ENCODE assay signal across 22 cellular contexts in genomic region chr12:12748051-12748450, GRCh38. TPM values are rescaled to one million over a fixed set of nuclear protein-coding genes. Genes with fewer than 3 reads are reported as not detected.
DNase-seq lines count a peak whose midpoint lies in the region; ATAC-seq and TF ChIP-seq lines count a peak whose summit lies in the region.
"Had no signal": no experiment of that assay in that cellular context is flagged by ENCODE, and none has a peak within 500 bp of the region (broad histone marks: within the 10 kb centered on the region; RNA-seq: fewer than 3 reads in every experiment).

No MANE protein-coding gene starts in this region.

- peaks cover 9% of the 10 kb centered on the region for H3K36me3 Mint-ChIP-seq in T-helper 17 cell (ENCODE audit: low read depth)
- peaks cover 0 to 1% of the 10 kb centered on the region in 2 donors for H3K36me3 Mint-ChIP-seq in stimulated activated naive B cell treated with anti-CD40 and anti-IgM and Interleukin-4, amounts not matched to agents 10 μg/mL and 1 μg/mL and 100 μg/mL, for 72 hours

- POLR2A ChIA-PET in HEK293 (lab: Yijun Ruan, JAX), result no interaction called here

- H3K4me1 ChIP-seq in HEK293 (ENCODE audit: control insufficient read depth, insufficient read depth, low read length), result peaks cover 24% of the 10 kb centered on the region
- H3K4me1 ChIP-seq: Caco-2 had no signal

- H3K27ac Mint-ChIP-seq in T-helper 17 cell, result peak overlapping the region; percentile 44
- peak overlapping the region; percentile 39 for H3K27ac Mint-ChIP-seq in stimulated activated naive B cell treated with anti-CD40 and anti-IgM and Interleukin-4, amounts not matched to agents 10 μg/mL and 1 μg/mL and 100 μg/mL, for 72 hours
- H3K27ac Mint-ChIP-seq: B cell; CD8-positive, alpha-beta T cell; H9; HFFc6; IgD-negative memory B cell had no signal

- CTCF ChIA-PET in HEK293 (lab: Yijun Ruan, JAX), result interaction anchor here (0.8 to 4.4 kb wide), 2 partner anchors 8 to 11 kb away, joined by 8 to 36 read pairs; no protein-coding TSS in a partner anchor

- no peak for ATAC-seq in T-helper 17 cell
- no peak for ATAC-seq in stimulated activated naive B cell treated with anti-CD40 and anti-IgM and Interleukin-4, amounts not matched to agents 10 μg/mL and 1 μg/mL and 100 μg/mL, for 72 hours (replicated peaks)
- ATAC-seq: CD8-positive, alpha-beta T cell had no signal

- no peaks in the 10 kb centered on the region for H3K27me3 Mint-ChIP-seq in T-helper 17 cell
- no peaks in the 10 kb centered on the region for H3K27me3 Mint-ChIP-seq in stimulated activated naive B cell treated with anti-CD40 and anti-IgM and Interleukin-4, amounts not matched to agents 10 μg/mL and 1 μg/mL and 100 μg/mL, for 72 hours
- H3K27me3 Mint-ChIP-seq: B cell, IgD-negative memory B cell had no signal

- no peaks in the 10 kb centered on the region for H3K9me3 ChIP-seq in HEK293 (ENCODE audit: control insufficient read depth, insufficient read depth, low read depth, low read length)
- H3K9me3 ChIP-seq in T-helper 17 cell (ENCODE audit: control insufficient read depth, low read length, poor library complexity, severe bottlenecking), result no peaks in the 10 kb centered on the region
- H3K9me3 ChIP-seq: Caco-2 had no signal

- no peak for TF ChIP-seq CTCF in HEK293 (tag by site-specific recombination; IDR thresholded peaks at IDR 0.05)

- H3K4me3 Mint-ChIP-seq in T-helper 17 cell, result no peak overlapping the region
- no peak overlapping the region for H3K4me3 Mint-ChIP-seq in stimulated activated naive B cell treated with anti-CD40 and anti-IgM and Interleukin-4, amounts not matched to agents 10 μg/mL and 1 μg/mL and 100 μg/mL, for 72 hours
- H3K4me3 Mint-ChIP-seq: B cell; CD8-positive, alpha-beta T cell; H9; HFFc6; IgD-negative memory B cell had no signal

- H3K9me3 Mint-ChIP-seq in stimulated activated naive B cell treated with anti-CD40 and anti-IgM and Interleukin-4, amounts not matched to agents 10 μg/mL and 1 μg/mL and 100 μg/mL, for 72 hours, result no peaks in the 10 kb centered on the region
- H3K9me3 Mint-ChIP-seq: CD8-positive, alpha-beta T cell; H9; HFFc6; IgD-negative memory B cell had no signal

- DNase-seq in DMS 273 (lab: John Stamatoyannopoulos, UW; ENCODE audit: unreplicated experiment) (peak; percentile 19), DMS 273 treated with DMSO at 0.1 percent for 48 hours (lab: John Stamatoyannopoulos, UW) (no peak), T-helper 17 cell (no peak), NCI-H2107 (lab: John Stamatoyannopoulos, UW) (no peak), midbrain (lab: John Stamatoyannopoulos, UW) (no peak)
- no peak for DNase-seq in stimulated activated naive B cell treated with anti-CD40 and anti-IgM and Interleukin-4, amounts not matched to agents 10 μg/mL and 1 μg/mL and 100 μg/mL, for 72 hours
- DNase-seq: Caco-2; CD8-positive, alpha-beta T cell; DMS153; DND-41; H9; HFFc6; MM.1S; NCI-H2081; NCI-H526 treated with DMSO at 0.1 percent for 48 hours; OCI-M1 had no signal

- H3K36me3 ChIP-seq in HEK293 (ENCODE audit: control insufficient read depth in 2 of 2, insufficient read depth in 1 of 2, low read length in 2 of 2), result no peaks in the 10 kb centered on the region; a peak in 1 of 3 replicates

- H3K27ac ChIP-seq in HEK293 (ENCODE audit: extremely low read depth, low read depth, low read length), result no peak overlapping the region
- H3K27ac ChIP-seq: 22Rv1, C4-2B, KMS-11 had no signal

- H3K4me1 Mint-ChIP-seq in T-helper 17 cell, result peaks cover 20% of the 10 kb centered on the region
- peaks cover 6 to 13% of the 10 kb centered on the region in 2 donors for H3K4me1 Mint-ChIP-seq in stimulated activated naive B cell treated with anti-CD40 and anti-IgM and Interleukin-4, amounts not matched to agents 10 μg/mL and 1 μg/mL and 100 μg/mL, for 72 hours

- H3K4me3 ChIP-seq in HEK293 (ENCODE audit: low read depth, low read length), result no peak overlapping the region

TF ChIP-seq in HEK293, 187 proteins besides CTCF, POLR2A, EP300 and RAD21:
- TF ChIP-seq TCF7L2 (IDR thresholded peaks at IDR 0.05; ENCODE audit: borderline replicate concordance, low read depth, low read length) (no peak), ZBTB6 (tag by site-specific recombination; IDR thresholded peaks at IDR 0.05) (no peak), GLIS1 (tag by site-specific recombination; IDR thresholded peaks at IDR 0.05) (0 out of 2 replicates have a peak, but pooled peaks have one; percentile 26), TSHZ1 (tag by site-specific recombination; IDR thresholded peaks at IDR 0.05; ENCODE audit: borderline replicate concordance) (no peak), ZNF138 (tag by site-specific recombination; IDR thresholded peaks at IDR 0.05; ENCODE audit: borderline replicate concordance) (no peak)

RNA-seq across cellular contexts. Expression of gene CDKN1B, which starts 30.9 kb away (rescaled TPM):
- total RNA-seq in T-helper 17 cell, result 100 to 1,000 TPM; 202 to 252 TPM

RNA-seq across cellular contexts. Expression of gene APOLD1, which starts 37.4 kb away (rescaled TPM):
- 1 to 10 TPM; 3.1 to 5.1 TPM for total RNA-seq in T-helper 17 cell

RNA-seq across cellular contexts. Expression of gene GPR19, which starts 52.1 kb away (rescaled TPM):
- total RNA-seq in T-helper 17 cell, result 1 to 10 TPM; 2.0 to 2.1 TPM
